Comparison of ENCODE assay signal across 19 cellular contexts in genomic region chr10:3620818-3621217, GRCh38.
"Had no signal": no experiment of that assay in that cellular context is flagged by ENCODE, and none has a peak within 500 bp of the region (broad histone marks: within the 10 kb centered on the region; RNA-seq: fewer than 3 reads in every experiment).

No MANE protein-coding gene starts in this region.

- H3K9me3 ChIP-seq: SK-N-SH had no signal

- DNase-seq: KBM-7, NCI-H1092, NCI-H1105 treated with DMSO at 0.1 percent for 48 hours, NCI-H1417 treated with DMSO at 0.1 percent for 48 hours, NCI-H146, NCI-H1694 treated with DMSO at 0.1 percent for 48 hours, NCI-H1930, NCI-H2081, NCI-H2107, NCI-H2227 treated with DMSO at 0.1 percent for 48 hours, NCI-H524, NCI-H526 treated with DMSO at 0.1 percent for 48 hours, NCI-H748 treated with DMSO at 0.1 percent for 48 hours, Right ventricle myocardium superior, RPMI8226, SIG-M5, SK-N-SH, SW 1271 had no signal

- H3K4me3 Mint-ChIP-seq: IgD-negative memory B cell had no signal
